ENCODE assay signal across 29 cellular contexts in the genomic region with DNA sequence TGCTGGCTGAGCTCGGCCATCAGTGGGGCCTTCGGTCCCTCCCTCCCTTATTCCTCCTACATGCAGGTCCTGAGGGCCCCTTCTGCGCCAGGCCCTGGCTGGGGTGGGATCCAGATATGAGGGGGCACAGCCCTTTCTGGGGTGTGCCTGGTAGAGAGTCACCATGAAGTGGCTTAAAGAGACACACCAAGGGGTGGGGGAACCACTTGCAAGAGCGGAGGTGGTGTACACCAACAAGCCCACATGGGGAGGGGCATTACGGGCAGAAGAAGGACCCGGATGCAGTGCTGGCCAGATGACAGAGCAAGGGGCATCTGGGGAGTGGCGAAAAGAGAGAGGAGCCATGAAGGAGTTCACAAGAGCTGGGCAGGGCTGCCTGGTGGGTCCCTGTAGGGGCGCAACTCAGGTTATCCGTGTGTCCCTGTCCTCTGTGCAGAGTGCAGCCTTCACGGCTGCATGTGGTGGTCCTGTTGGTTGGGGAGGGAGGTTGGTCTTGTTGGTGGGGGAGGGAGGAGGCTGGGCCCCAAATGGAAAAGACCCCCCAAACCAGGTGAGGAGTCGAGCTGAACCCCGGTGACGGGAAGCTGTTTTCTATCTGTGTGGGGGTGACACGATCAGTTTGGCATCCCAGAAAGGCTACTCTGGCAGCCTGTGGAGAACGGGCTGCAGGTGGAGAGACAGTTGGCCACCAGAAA.
"Had no signal": no experiment of that assay in that cellular context is flagged by ENCODE, and none has a peak within 500 bp of the region (broad histone marks: within the 10 kb centered on the region; RNA-seq: fewer than 3 reads in every experiment).

No MANE protein-coding gene starts in this region.

- H3K27me3 Mint-ChIP-seq: activated CD4-positive, alpha-beta memory T cell treated with anti-CD3 and anti-CD28 coated beads for 36 hours; activated CD4-positive, alpha-beta T cell treated with anti-CD3 and anti-CD28 coated beads for 36 hours; activated naive CD4-positive, alpha-beta T cell treated with anti-CD3 and anti-CD28 coated beads, Interleukin-2, amount 50 U/mL, for 24 hours; activated naive CD8-positive, alpha-beta T cell treated with anti-CD3 and anti-CD28 coated beads for 36 hours; activated naive CD8-positive, alpha-beta T cell treated with anti-CD3 and anti-CD28 coated beads, Interleukin-2, amount 50 U/mL, for 24 hours had no signal

- H3K4me3 ChIP-seq: adrenal gland, body of pancreas, esophagus muscularis mucosa, gastrocnemius medialis had no signal

- H3K27ac Mint-ChIP-seq: activated CD4-positive, alpha-beta memory T cell treated with anti-CD3 and anti-CD28 coated beads for 36 hours; activated CD4-positive, alpha-beta T cell treated with anti-CD3 and anti-CD28 coated beads for 36 hours; activated CD4-positive, alpha-beta T cell treated with anti-CD3 and anti-CD28 coated beads, Interleukin-2, amount 10 ng/mL, durations not matched to agents 24 days and 14 days; activated CD8-positive, alpha-beta memory T cell treated with anti-CD3 and anti-CD28 coated beads, Interleukin-2, amount 10 ng/mL, durations not matched to agents 7 days and 5 days; activated CD8-positive, alpha-beta T cell treated with anti-CD3 and anti-CD28 coated beads, Interleukin-2, amount 10 ng/mL, durations not matched to agents 7 days and 5 days; activated naive CD4-positive, alpha-beta T cell treated with anti-CD3 and anti-CD28 coated beads for 36 hours; activated naive CD4-positive, alpha-beta T cell treated with anti-CD3 and anti-CD28 coated beads, Interleukin-2, amount 50 U/mL, for 24 hours; activated naive CD8-positive, alpha-beta T cell treated with anti-CD3 and anti-CD28 coated beads for 36 hours; activated naive CD8-positive, alpha-beta T cell treated with anti-CD3 and anti-CD28 coated beads, Interleukin-2, amount 50 U/mL, for 24 hours; activated T-helper 1 cell treated with anti-CD3 and anti-CD28 coated beads, Interleukin-12 subunit alpha, Interleukin-12 subunit beta, Interleukin-2, Interleukin-4 antibody, amounts not matched to agents 30 ng/mL and 10 ng/mL and 1 ng/mL, durations not matched to agents 14 hours and 24 hours and 36 hours; activated T-helper 2 cell treated with anti-CD3 and anti-CD28 coated beads, Interferon-gamma antibody, Interleukin-2, Interleukin-4, amounts not matched to agents 10 μg/mL and 5 μg/mL and 100 μg/mL, durations not matched to agents 14 hours and 24 hours and 36 hours had no signal

- H3K4me1 Mint-ChIP-seq: activated CD4-positive, alpha-beta T cell treated with anti-CD3 and anti-CD28 coated beads for 36 hours; activated CD4-positive, alpha-beta T cell treated with anti-CD3 and anti-CD28 coated beads, Interleukin-2, amount 10 ng/mL, durations not matched to agents 24 days and 14 days; activated CD8-positive, alpha-beta memory T cell treated with anti-CD3 and anti-CD28 coated beads, Interleukin-2, amount 10 ng/mL, durations not matched to agents 7 days and 5 days; activated naive CD4-positive, alpha-beta T cell treated with anti-CD3 and anti-CD28 coated beads, Interleukin-2, amount 50 U/mL, for 24 hours; activated naive CD8-positive, alpha-beta T cell treated with anti-CD3 and anti-CD28 coated beads for 36 hours; activated naive CD8-positive, alpha-beta T cell treated with anti-CD3 and anti-CD28 coated beads, Interleukin-2, amount 50 U/mL, for 24 hours had no signal

- H3K36me3 Mint-ChIP-seq: activated naive CD8-positive, alpha-beta T cell treated with anti-CD3 and anti-CD28 coated beads for 36 hours had no signal

- H3K27ac ChIP-seq: adrenal gland, body of pancreas, esophagus muscularis mucosa, foreskin keratinocyte, gastrocnemius medialis had no signal

- FAIRE-seq: colon had no signal

- ATAC-seq: activated CD4-positive, alpha-beta T cell treated with anti-CD3 and anti-CD28 coated beads for 36 hours; activated CD8-positive, alpha-beta memory T cell treated with anti-CD3 and anti-CD28 coated beads, Interleukin-2, amount 10 ng/mL, durations not matched to agents 7 days and 5 days; activated CD8-positive, alpha-beta T cell treated with anti-CD3 and anti-CD28 coated beads, Interleukin-2, amount 10 ng/mL, durations not matched to agents 7 days and 5 days; activated naive CD8-positive, alpha-beta T cell treated with anti-CD3 and anti-CD28 coated beads, Interleukin-2, amount 50 U/mL, for 24 hours; body of pancreas; foreskin keratinocyte; gastrocnemius medialis had no signal

- H3K4me3 Mint-ChIP-seq: activated CD4-positive, alpha-beta memory T cell treated with anti-CD3 and anti-CD28 coated beads for 36 hours; activated CD4-positive, alpha-beta T cell treated with anti-CD3 and anti-CD28 coated beads for 36 hours; activated CD4-positive, alpha-beta T cell treated with anti-CD3 and anti-CD28 coated beads, Interleukin-2, amount 10 ng/mL, durations not matched to agents 24 days and 14 days; activated CD8-positive, alpha-beta memory T cell treated with anti-CD3 and anti-CD28 coated beads, Interleukin-2, amount 10 ng/mL, durations not matched to agents 7 days and 5 days; activated CD8-positive, alpha-beta T cell treated with anti-CD3 and anti-CD28 coated beads, Interleukin-2, amount 10 ng/mL, durations not matched to agents 7 days and 5 days; activated naive CD4-positive, alpha-beta T cell treated with anti-CD3 and anti-CD28 coated beads for 36 hours; activated naive CD4-positive, alpha-beta T cell treated with anti-CD3 and anti-CD28 coated beads, Interleukin-2, amount 50 U/mL, for 24 hours; activated naive CD8-positive, alpha-beta T cell treated with anti-CD3 and anti-CD28 coated beads for 36 hours; activated naive CD8-positive, alpha-beta T cell treated with anti-CD3 and anti-CD28 coated beads, Interleukin-2, amount 50 U/mL, for 24 hours; activated T-helper 1 cell treated with anti-CD3 and anti-CD28 coated beads, Interleukin-12 subunit alpha, Interleukin-12 subunit beta, Interleukin-2, Interleukin-4 antibody, amounts not matched to agents 30 ng/mL and 10 ng/mL and 1 ng/mL, durations not matched to agents 14 hours and 24 hours and 36 hours had no signal

- DNase-seq: activated CD4-positive, alpha-beta memory T cell treated with anti-CD3 and anti-CD28 coated beads for 36 hours; activated CD4-positive, alpha-beta T cell treated with anti-CD3 and anti-CD28 coated beads for 36 hours; activated CD4-positive, alpha-beta T cell treated with anti-CD3 and anti-CD28 coated beads, Interleukin-2, amount 10 ng/mL, durations not matched to agents 24 days and 14 days; activated CD4-positive, CD25-positive, alpha-beta regulatory T cell; activated CD4-positive, CD25-positive, alpha-beta regulatory T cell treated with anti-CD3 and anti-CD28 coated beads, Interleukin-2, amount 50 U/mL, for 72 hours; activated CD8-positive, alpha-beta memory T cell treated with anti-CD3 and anti-CD28 coated beads, Interleukin-2, amount 10 ng/mL, durations not matched to agents 7 days and 5 days; activated CD8-positive, alpha-beta memory T cell treated with anti-CD3 and anti-CD28 coated beads, Interleukin-2, amount 50 U/mL, for 4 hours; activated CD8-positive, alpha-beta T cell treated with anti-CD3 and anti-CD28 coated beads, Interleukin-2, amount 10 ng/mL, durations not matched to agents 7 days and 5 days; activated effector memory CD4-positive, alpha-beta T cell treated with anti-CD3 and anti-CD28 coated beads, Interleukin-2, amount 50 U/mL, for 16 hours; activated naive CD4-positive, alpha-beta T cell treated with anti-CD3 and anti-CD28 coated beads for 36 hours; activated naive CD8-positive, alpha-beta T cell treated with anti-CD3 and anti-CD28 coated beads for 36 hours; activated naive CD8-positive, alpha-beta T cell treated with anti-CD3 and anti-CD28 coated beads, Interleukin-2, amount 50 U/mL, for 24 hours; activated T-cell treated with anti-CD3 and anti-CD28 coated beads, Interleukin-2, amount 50 U/mL, for 1 hour; activated T-cell treated with anti-CD3 and anti-CD28 coated beads, Interleukin-2, amount 50 U/mL, for 48 hours; adrenal gland; amygdala; aorta; body of pancreas; caudate nucleus; effector CD8-positive, alpha-beta T cell; foreskin keratinocyte; gastrocnemius medialis; glutamatergic neuron; T-helper 2 cell had no signal
